ENCODE assay signal across 17 cellular contexts in genomic region chr6:142361765-142362540, GRCh38.
DNase-seq lines count a peak whose midpoint lies in the region; TF ChIP-seq lines count a peak whose summit lies in the region.
"Had no signal": no experiment of that assay in that cellular context is flagged by ENCODE, and none has a peak within 500 bp of the region (broad histone marks: within the 10 kb centered on the region; RNA-seq: fewer than 3 reads in every experiment).

No MANE protein-coding gene starts in this region.

- no peak for TF ChIP-seq CTCF in HFFc6 (IDR thresholded peaks at IDR 0.05)
- TF ChIP-seq CTCF in choroid plexus epithelial cell (conservative IDR thresholded peaks at IDR 0.05; ENCODE audit: low read depth, low read length): no peak
- no peak for TF ChIP-seq CTCF in BE2C (IDR thresholded peaks at IDR 0.05; ENCODE audit: low read depth, low read length)

- DNase-seq in HFFc6 (peak; percentile 91), choroid plexus epithelial cell (ENCODE audit: low read depth) (peak; percentile 83), kidney glomerular epithelial cell (lab: John Stamatoyannopoulos, UW) (peak; percentile 94), NCI-H1436 treated with DMSO at 0.1 percent for 48 hours (lab: John Stamatoyannopoulos, UW) (no peak), BE2C (no peak), D341Med (ENCODE audit: low spot score) (no peak), MV-4-11 (lab: John Stamatoyannopoulos, UW) (no peak)
- DNase-seq: activated naive CD4-positive, alpha-beta T cell treated with anti-CD3 and anti-CD28 coated beads for 36 hours; cortex of kidney; heart left ventricle; KG1; NCI-H1694; SJCRH30; stimulated activated CD4-positive, alpha-beta T cell treated with anti-CD3 and anti-CD28 coated beads, Interleukin-1b, Interleukin-23, amount 100 ng/mL, for 48 hours; upper lobe of right lung had no signal

- H3K4me3 ChIP-seq in ACC112 (ENCODE audit: low read depth, low read length) (no peak overlapping the region), choroid plexus epithelial cell (ENCODE audit: low read depth, low read length) (no peak overlapping the region), BE2C (ENCODE audit: low read depth, low read length) (no peak overlapping the region)
- H3K4me3 ChIP-seq: heart left ventricle, SJCRH30, upper lobe of right lung had no signal

- H3K36me3 ChIP-seq in ACC112 (ENCODE audit: insufficient read depth, low read length): no peaks in the 10 kb centered on the region
- no peaks in the 10 kb centered on the region for H3K36me3 ChIP-seq in BE2C
- H3K36me3 ChIP-seq: heart left ventricle, SJCRH30, upper lobe of right lung had no signal

- no peaks in the 10 kb centered on the region; the same call in 1 of the 2 replicates for H3K27me3 Mint-ChIP-seq in HFFc6 (ENCODE audit: insufficient read depth)

- peak overlapping the region; percentile 87 for H3K27ac Mint-ChIP-seq in HFFc6
- H3K27ac Mint-ChIP-seq: activated naive CD4-positive, alpha-beta T cell treated with anti-CD3 and anti-CD28 coated beads for 36 hours had no signal

- H3K4me1 ChIP-seq in ACC112 (ENCODE audit: control insufficient read depth, insufficient read depth, low read length, unreplicated experiment) (peaks cover 17% of the 10 kb centered on the region), BE2C (no peaks in the 10 kb centered on the region)
- H3K4me1 ChIP-seq: upper lobe of right lung had no signal

- H3K27me3 ChIP-seq in ACC112 (ENCODE audit: insufficient read depth, low read length) (no peaks in the 10 kb centered on the region), BE2C (no peaks in the 10 kb centered on the region)
- H3K27me3 ChIP-seq: SJCRH30, upper lobe of right lung had no signal

- no peaks in the 10 kb centered on the region for H3K79me2 ChIP-seq in ACC112 (ENCODE audit: control insufficient read depth, insufficient read depth, low read length, unreplicated experiment)
- H3K79me2 ChIP-seq: parathyroid adenoma had no signal

- H2AFZ ChIP-seq in ACC112 (ENCODE audit: low read length, unreplicated experiment): no peak overlapping the region
- H2AFZ ChIP-seq: parathyroid adenoma had no signal

- peaks cover 50% of the 10 kb centered on the region for H3K4me1 Mint-ChIP-seq in HFFc6 (ENCODE audit: low read depth)

- H3K27ac ChIP-seq in ACC112 (ENCODE audit: low read depth, low read length): peak overlapping the region; percentile 27
- H3K27ac ChIP-seq: heart left ventricle, parathyroid adenoma, SJCRH30, upper lobe of right lung had no signal

- no peaks in the 10 kb centered on the region for H3K9me3 Mint-ChIP-seq in HFFc6
- H3K9me3 Mint-ChIP-seq: activated naive CD4-positive, alpha-beta T cell treated with anti-CD3 and anti-CD28 coated beads for 36 hours had no signal

- peaks cover 12% of the 10 kb centered on the region for H3K36me3 Mint-ChIP-seq in HFFc6 (ENCODE audit: low read depth)

- H3K9me3 ChIP-seq in BE2C: no peaks in the 10 kb centered on the region
- H3K9me3 ChIP-seq: heart left ventricle, SJCRH30, upper lobe of right lung had no signal

- peak overlapping the region; percentile 39 for H3K4me3 Mint-ChIP-seq in HFFc6
- H3K4me3 Mint-ChIP-seq: activated naive CD4-positive, alpha-beta T cell treated with anti-CD3 and anti-CD28 coated beads for 36 hours had no signal

Comparison
In these comparisons a context has a peak if more than half of its experiments do, and no peak if none do; other contexts are left out.
1. DNase-seq: peak in HFFc6 (single experiment), choroid plexus epithelial cell (single experiment) and kidney glomerular epithelial cell (single experiment); none in NCI-H1436 treated with DMSO at 0.1 percent for 48 hours (single experiment), BE2C (single experiment), D341Med (single experiment) and MV-4-11 (single experiment).